8 cellular contexts compared by ENCODE assay signal in genomic region chr1:114715952-114716303, GRCh38. TPM values are rescaled to one million over a fixed set of nuclear protein-coding genes. Genes with fewer than 3 reads are reported as not detected.
DNase-seq lines count a peak whose midpoint lies in the region; TF ChIP-seq lines count a peak whose summit lies in the region.

No MANE protein-coding gene starts in this region.

- intact Hi-C loops in PC-9 (cut with micrococcal nuclease; ENCODE audit: unreplicated experiment) (no loop called here), esophagus muscularis mucosa (cut with DNase I) (loop anchor here (5.0 kb wide), 3 partner anchors 41 to 204 kb away; partner anchors contain the start of genes BCAS2, CSDE1 and TRIM33)

- H3K4me3 Mint-ChIP-seq in progenitor cell of endocrine pancreas (ENCODE audit: low read depth) = peak overlapping the region; percentile 99

- DNase-seq in NCI-H146 (lab: John Stamatoyannopoulos, UW) (peak; percentile 31), NCI-H146 treated with DMSO at 0.1 percent for 48 hours (lab: John Stamatoyannopoulos, UW; ENCODE audit: unreplicated experiment) (no peak), PC-9 (no peak), esophagus muscularis mucosa (ENCODE audit: extremely low spot score) (no peak), progenitor cell of endocrine pancreas (ENCODE audit: low spot score, unreplicated experiment) (no peak), NCI-H1436 (lab: John Stamatoyannopoulos, UW) (no peak), KG1 (lab: John Stamatoyannopoulos, UW) (no peak), AML-193 (lab: John Stamatoyannopoulos, UW) (no peak)

- no peak for TF ChIP-seq POLR2A in esophagus muscularis mucosa (IDR thresholded peaks at IDR 0.05; ENCODE audit: low read depth)

- no peak for TF ChIP-seq EP300 in esophagus muscularis mucosa (IDR thresholded peaks at IDR 0.05)

- peak overlapping the region; percentile 88 for H3K4me2 ChIP-seq in PC-9

- peaks cover 31% of the 10 kb centered on the region for H3K79me2 ChIP-seq in PC-9 (ENCODE audit: low read depth)

- peaks cover 45% of the 10 kb centered on the region for H3K4me1 ChIP-seq in PC-9 (replicated peaks; ENCODE audit: insufficient read depth)
- peaks cover 14 to 32% (median 27%) of the 10 kb centered on the region in 4 donors for H3K4me1 ChIP-seq in esophagus muscularis mucosa

- H3K27me3 Mint-ChIP-seq in progenitor cell of endocrine pancreas = no peaks in the 10 kb centered on the region

- POLR2A ChIA-PET in PC-9 (lab: Charles Lee; ENCODE audit: unreplicated experiment) = interaction anchor here (0.5 kb wide), 1 partner anchor 957 kb away, joined by 5 read pairs; no protein-coding TSS in a partner anchor

- H4K20me1 ChIP-seq in PC-9 (ENCODE audit: insufficient read depth) = peaks cover 16% of the 10 kb centered on the region

- H3K27me3 ChIP-seq in PC-9 (ENCODE audit: insufficient read depth, low read depth) = no peaks in the 10 kb centered on the region
- H3K27me3 ChIP-seq in esophagus muscularis mucosa = no peaks in the 10 kb centered on the region

- H3K36me3 Mint-ChIP-seq in progenitor cell of endocrine pancreas (ENCODE audit: insufficient read depth) = peaks cover 16% of the 10 kb centered on the region

- H2AFZ ChIP-seq in PC-9 = peak overlapping the region; percentile 94

- H3K27ac ChIP-seq in PC-9 (peak overlapping the region; percentile 79), esophagus muscularis mucosa (replicated peaks in 1 of 4) (peak overlapping the region; percentile 88 to 94 (median 90))

- H3K27ac Mint-ChIP-seq in progenitor cell of endocrine pancreas = peak overlapping the region; percentile 99

- 40% methylated on average over 4 of the region's 4 CpGs for WGBS in esophagus muscularis mucosa

- no peaks in the 10 kb centered on the region for H3K9me3 Mint-ChIP-seq in progenitor cell of endocrine pancreas (ENCODE audit: low read depth)

- H3K9me3 ChIP-seq in PC-9 (ENCODE audit: insufficient read depth, low read depth) (no peaks in the 10 kb centered on the region), esophagus muscularis mucosa (no peaks in the 10 kb centered on the region)

- TSS peak; percentile 29 for BruUV-seq in PC-9 (replicated peaks; lab: Mats Ljungman, UMichigan)

- peaks cover 41% of the 10 kb centered on the region for H3F3A ChIP-seq in PC-9 (ENCODE audit: insufficient read depth, low read depth)

- H3K4me3 ChIP-seq in PC-9 (peak overlapping the region; percentile 82), esophagus muscularis mucosa (peak overlapping the region; percentile 73 to 94 (median 88))

- H3K4me1 Mint-ChIP-seq in progenitor cell of endocrine pancreas (ENCODE audit: low read depth) = peaks cover 6% of the 10 kb centered on the region

- CTCF ChIA-PET in PC-9 (lab: Charles Lee) = interaction anchor here (0.9 kb wide), 1 partner anchor 369 kb away, joined by 3 read pairs; no protein-coding TSS in a partner anchor

- no peaks in the 10 kb centered on the region for H3K9me2 ChIP-seq in PC-9 (ENCODE audit: insufficient read depth)

- no peak for TF ChIP-seq CTCF in PC-9 (conservative IDR thresholded peaks at IDR 0.05)
- no peak for TF ChIP-seq CTCF in esophagus muscularis mucosa (IDR thresholded peaks at IDR 0.05)
- TF ChIP-seq CTCF in progenitor cell of endocrine pancreas (IDR thresholded peaks at IDR 0.05; ENCODE audit: unreplicated experiment) = no peak

- H3K36me3 ChIP-seq in PC-9 (ENCODE audit: low read depth) (peaks cover 55% of the 10 kb centered on the region), esophagus muscularis mucosa (peaks cover 32 to 72% (median 64%) of the 10 kb centered on the region in 4 donors)

RNA-seq across cellular contexts. Expression of gene NRAS, which starts 0.6 kb away (rescaled TPM):
- total RNA-seq in PC-9 (2021) = 28.5 and 37.8 TPM in 2 replicates
- 10 to 100 TPM; 12.1 to 20.9 (median 14.7) TPM for total RNA-seq in esophagus muscularis mucosa
- 58.9 and 59.1 TPM in 2 replicates for total RNA-seq in progenitor cell of endocrine pancreas

RNA-seq across cellular contexts. Expression of gene AMPD1, which starts 20.6 kb away (rescaled TPM):
- total RNA-seq in PC-9 (2021) = not detected in 2 replicates
- not detected for total RNA-seq in esophagus muscularis mucosa
- total RNA-seq in progenitor cell of endocrine pancreas = not detected in 2 replicates

RNA-seq across cellular contexts. Expression of gene CSDE1, which starts 41.9 kb away (rescaled TPM):
- total RNA-seq in PC-9 (2021) = 536 and 650 TPM in 2 replicates
- 1,000 to 10,000 TPM in 2 of 4 donors, 100 to 1,000 TPM in 2; 614 to 1,394 (median 877) TPM for total RNA-seq in esophagus muscularis mucosa
- 606 and 628 TPM in 2 replicates for total RNA-seq in progenitor cell of endocrine pancreas

RNA-seq across cellular contexts. Expression of gene DENND2C, which starts 46.1 kb away (rescaled TPM):
- 0.70 and 1.1 TPM in 2 replicates for total RNA-seq in PC-9 (2021)
- total RNA-seq in esophagus muscularis mucosa = 1 to 10 TPM; 1.2 to 2.5 (median 2.0) TPM
- 10.4 and 10.6 TPM in 2 replicates for total RNA-seq in progenitor cell of endocrine pancreas
